In genomic region chr18:74006160-74006559, GRCh38 we compare ENCODE assay signal across 21 cellular contexts.
DNase-seq lines count a peak whose midpoint lies in the region; ATAC-seq and TF ChIP-seq lines count a peak whose summit lies in the region.
"Had no signal": no experiment of that assay in that cellular context is flagged by ENCODE, and none has a peak within 500 bp of the region (broad histone marks: within the 10 kb centered on the region; RNA-seq: fewer than 3 reads in every experiment).

No MANE protein-coding gene starts in this region.

- TF ChIP-seq POLR2A in spleen (IDR thresholded peaks at IDR 0.05), result no peak

- H3K9me3 Mint-ChIP-seq in naive B cell, result peaks cover 0 to 1% (median 0%) of the 10 kb centered on the region in 7 donors
- H3K9me3 Mint-ChIP-seq: CD8-positive, alpha-beta T cell had no signal

- no peaks in the 10 kb centered on the region for H3K4me1 ChIP-seq in spleen
- H3K4me1 ChIP-seq: BE2C, Caco-2 had no signal

- H3K36me3 ChIP-seq in spleen (no peaks in the 10 kb centered on the region), brain microvascular endothelial cell (replicated peaks) (no peaks in the 10 kb centered on the region)
- H3K36me3 ChIP-seq: BE2C had no signal

- in situ Hi-C loops in brain microvascular endothelial cell (cut with HindIII; ENCODE audit: low pct_ligation_motif_present, low sequenced_read_pairs), result no loop called here

- H3K4me3 Mint-ChIP-seq in naive B cell, result peak overlapping the region in 6 of 8 donors; percentile 34 to 77 (median 60)
- H3K4me3 Mint-ChIP-seq: CD4-positive, CD25-positive, alpha-beta regulatory T cell; CD8-positive, alpha-beta T cell had no signal

- no peak for TF ChIP-seq CTCF in spleen (IDR thresholded peaks at IDR 0.05 in 8 of 11, conservative IDR thresholded peaks at IDR 0.05 in 3 of 11)
- TF ChIP-seq CTCF in brain microvascular endothelial cell (IDR thresholded peaks at IDR 0.05; ENCODE audit: low read depth, low read length, missing control alignments), result no peak

- H3K9me3 ChIP-seq in spleen, result peaks cover 0 to 2% (median 0%) of the 10 kb centered on the region in 8 donors
- H3K9me3 ChIP-seq: BE2C, Caco-2 had no signal

- 73 to 86% (median 80%) methylated on average over 8 of the region's 8 CpGs for WGBS in spleen, 5 donors

- H3K4me3 ChIP-seq in spleen, result no peak overlapping the region
- no peak overlapping the region for H3K4me3 ChIP-seq in brain microvascular endothelial cell (ENCODE audit: low read depth, low read length)
- H3K4me3 ChIP-seq: GM12878, GM23248 had no signal

- intact Hi-C loops in spleen (cut with DNase I; ENCODE audit: low total_unique reads), result no loop called here

- ATAC-seq in naive B cell (ENCODE audit: low read depth in 2 of 2), result peak; percentile 50 to 65
- ATAC-seq: CD8-positive, alpha-beta T cell; GM12878 had no signal

- H3K27me3 ChIP-seq in spleen (replicated peaks in 1 of 7) (peaks cover 0 to 2% (median 0%) of the 10 kb centered on the region in 7 donors), brain microvascular endothelial cell (replicated peaks) (no peaks in the 10 kb centered on the region)
- H3K27me3 ChIP-seq: BE2C had no signal

- peak; percentile 9 for DNase-seq in NCI-H2107 treated with DMSO at 0.1 percent for 48 hours (lab: John Stamatoyannopoulos, UW; ENCODE audit: unreplicated experiment)
- DNase-seq in NCI-H2107 (lab: John Stamatoyannopoulos, UW), result no peak
- DNase-seq in NCI-H69 (lab: John Stamatoyannopoulos, UW), result peak; percentile 92
- DNase-seq in naive B cell, result no peak
- no peak for DNase-seq in NCI-H1436 (lab: John Stamatoyannopoulos, UW)
- no peak for DNase-seq in spleen
- no peak for DNase-seq in brain microvascular endothelial cell
- DNase-seq: BE2C; Caco-2; CD4-positive, CD25-positive, alpha-beta regulatory T cell; CD8-positive, alpha-beta T cell; DMS 273 treated with DMSO at 0.1 percent for 48 hours; DMS79; EL; GDM1; GM23248; H7; HCEC 1CT had no signal

- peaks cover 16 to 27% (median 25%) of the 10 kb centered on the region in 3 donors for H3K4me1 Mint-ChIP-seq in naive B cell
- H3K4me1 Mint-ChIP-seq: CD4-positive, CD25-positive, alpha-beta regulatory T cell had no signal

- H3K27ac ChIP-seq in spleen (no peak overlapping the region), brain microvascular endothelial cell (no peak overlapping the region)
- H3K27ac ChIP-seq: 22Rv1, C4-2B, GM23248 had no signal

- H3K27me3 Mint-ChIP-seq in naive B cell, result no peaks in the 10 kb centered on the region
- H3K27me3 Mint-ChIP-seq: CD4-positive, CD25-positive, alpha-beta regulatory T cell had no signal

- no peaks in the 10 kb centered on the region for H3K36me3 Mint-ChIP-seq in naive B cell
- H3K36me3 Mint-ChIP-seq: CD8-positive, alpha-beta T cell had no signal

- peak overlapping the region in 3 of 6 donors; percentile 15 to 75 (median 21) for H3K27ac Mint-ChIP-seq in naive B cell
- H3K27ac Mint-ChIP-seq: CD4-positive, CD25-positive, alpha-beta regulatory T cell; CD8-positive, alpha-beta T cell had no signal

Comparison
In these comparisons a context has a peak if more than half of its experiments do, and no peak if none do; other contexts are left out.
1. DNase-seq: peak in NCI-H2107 treated with DMSO at 0.1 percent for 48 hours (single experiment) and NCI-H69 (single experiment); none in NCI-H2107 (single experiment), naive B cell (single experiment), NCI-H1436 (single experiment), spleen (single experiment) and brain microvascular endothelial cell (single experiment).